Comparison of ENCODE assay signal across 15 cellular contexts in genomic region chr2:191050640-191050987, GRCh38. TPM values are rescaled to one million over a fixed set of nuclear protein-coding genes. Genes with fewer than 3 reads are reported as not detected.
DNase-seq lines count a peak whose midpoint lies in the region; ATAC-seq and TF ChIP-seq lines count a peak whose summit lies in the region.
"Had no signal": no experiment of that assay in that cellular context is flagged by ENCODE, and none has a peak within 500 bp of the region (broad histone marks: within the 10 kb centered on the region; RNA-seq: fewer than 3 reads in every experiment).

No MANE protein-coding gene starts in this region.

- peaks cover 0 to 15% (median 0%) of the 10 kb centered on the region in 3 donors for H3K27me3 ChIP-seq in stomach
- H3K27me3 ChIP-seq: BLaER1 treated with 17β-estradiol and CSF1 and Interleukin-3, amounts not matched to agents 10 nM and 100 nM; vagina had no signal

- no peak for TF ChIP-seq EP300 in stomach (IDR thresholded peaks at IDR 0.05)

- H3K36me3 ChIP-seq in stomach, result no peaks in the 10 kb centered on the region
- H3K36me3 ChIP-seq: BLaER1 treated with 17β-estradiol and CSF1 and Interleukin-3, amounts not matched to agents 10 nM and 100 nM; vagina had no signal

- H3K4me1 Mint-ChIP-seq in activated naive CD8-positive, alpha-beta T cell treated with anti-CD3 and anti-CD28 coated beads, Interleukin-2, amount 10 ng/mL, durations not matched to agents 7 days and 5 days, result peaks cover 13% of the 10 kb centered on the region
- H3K4me1 Mint-ChIP-seq in activated naive CD8-positive, alpha-beta T cell treated with anti-CD3 and anti-CD28 coated beads, Interleukin-2, amount 50 U/mL, for 24 hours, result peaks cover 8% of the 10 kb centered on the region

- DNase-seq in activated naive CD8-positive, alpha-beta T cell treated with anti-CD3 and anti-CD28 coated beads, Interleukin-2, amount 10 ng/mL, durations not matched to agents 7 days and 5 days, result no peak
- DNase-seq in activated naive CD8-positive, alpha-beta T cell treated with anti-CD3 and anti-CD28 coated beads, Interleukin-2, amount 50 U/mL, for 24 hours, result no peak
- DNase-seq in RPMI7951 (ENCODE audit: low read depth) (peak; percentile 30), foreskin fibroblast (peak; percentile 83 to 87), stomach (no peak), OCI-M2 (lab: John Stamatoyannopoulos, UW; ENCODE audit: unreplicated experiment) (no peak)
- DNase-seq: erythroblast; MM.1S; naive thymus-derived CD4-positive, alpha-beta T cell; stimulated activated CD4-positive, alpha-beta T cell treated with anti-CD3 and anti-CD28 coated beads, Interleukin-12 subunit alpha, Interleukin-12 subunit beta, amount 100 ng/mL, for 4 hours; stimulated activated CD8-positive, alpha-beta memory T cell treated with anti-CD3 and anti-CD28 coated beads, Interleukin-4, amount 100 ng/mL, for 48 hours had no signal

- TF ChIP-seq CTCF in foreskin fibroblast (IDR thresholded peaks at IDR 0.05; ENCODE audit: low read depth, low read length), result no peak
- TF ChIP-seq CTCF in stomach (IDR thresholded peaks at IDR 0.05), result no peak

- no peak overlapping the region for H3K4me3 Mint-ChIP-seq in activated naive CD8-positive, alpha-beta T cell treated with anti-CD3 and anti-CD28 coated beads, Interleukin-2, amount 10 ng/mL, durations not matched to agents 7 days and 5 days
- H3K4me3 Mint-ChIP-seq in activated naive CD8-positive, alpha-beta T cell treated with anti-CD3 and anti-CD28 coated beads, Interleukin-2, amount 50 U/mL, for 24 hours, result no peak overlapping the region

- H3K9me3 ChIP-seq in stomach, result no peaks in the 10 kb centered on the region
- H3K9me3 ChIP-seq: BLaER1 treated with 17β-estradiol and CSF1 and Interleukin-3, amounts not matched to agents 10 nM and 100 nM; vagina had no signal

- peak overlapping the region; percentile 3 for H3K27ac Mint-ChIP-seq in activated naive CD8-positive, alpha-beta T cell treated with anti-CD3 and anti-CD28 coated beads, Interleukin-2, amount 10 ng/mL, durations not matched to agents 7 days and 5 days
- H3K27ac Mint-ChIP-seq in activated naive CD8-positive, alpha-beta T cell treated with anti-CD3 and anti-CD28 coated beads, Interleukin-2, amount 50 U/mL, for 24 hours, result no peak overlapping the region

- no peak for TF ChIP-seq POLR2A in stomach (IDR thresholded peaks at IDR 0.05)

- H3K4me3 ChIP-seq in foreskin fibroblast (ENCODE audit: low read depth in 1 of 2, low read length in 2 of 2) (no peak overlapping the region), stomach (no peak overlapping the region)
- H3K4me3 ChIP-seq: BLaER1 treated with 17β-estradiol and CSF1 and Interleukin-3, amounts not matched to agents 10 nM and 100 nM; vagina had no signal

- H3K9me3 Mint-ChIP-seq in activated naive CD8-positive, alpha-beta T cell treated with anti-CD3 and anti-CD28 coated beads, Interleukin-2, amount 10 ng/mL, durations not matched to agents 7 days and 5 days, result peaks cover 2% of the 10 kb centered on the region
- no peaks in the 10 kb centered on the region for H3K9me3 Mint-ChIP-seq in activated naive CD8-positive, alpha-beta T cell treated with anti-CD3 and anti-CD28 coated beads, Interleukin-2, amount 50 U/mL, for 24 hours

- H3K36me3 Mint-ChIP-seq in activated naive CD8-positive, alpha-beta T cell treated with anti-CD3 and anti-CD28 coated beads, Interleukin-2, amount 10 ng/mL, durations not matched to agents 7 days and 5 days, result peaks cover 30% of the 10 kb centered on the region
- H3K36me3 Mint-ChIP-seq in activated naive CD8-positive, alpha-beta T cell treated with anti-CD3 and anti-CD28 coated beads, Interleukin-2, amount 50 U/mL, for 24 hours (ENCODE audit: low read depth), result peaks cover 14% of the 10 kb centered on the region

- WGBS in stomach, 5 donors, result 42 to 68% (median 54%) methylated on average over 1 of the region's 1 CpG

- intact Hi-C loops in stomach (cut with DNase I; ENCODE audit: low total_unique reads), result loop anchor here (5.0 kb wide), 1 partner anchor 107 kb away; no protein-coding TSS in a partner anchor

- POLR2A ChIA-PET in activated naive CD8-positive, alpha-beta T cell treated with anti-CD3 and anti-CD28 coated beads, Interleukin-2, amount 10 ng/mL, durations not matched to agents 7 days and 5 days (lab: Charles Lee), result interaction anchor here (0.6 to 12.4 kb wide), 6 partner anchors 14 to 105 kb away, joined by 3 to 100 read pairs (median 12); partner anchors contain the start of gene STAT4

- ATAC-seq in activated naive CD8-positive, alpha-beta T cell treated with anti-CD3 and anti-CD28 coated beads, Interleukin-2, amount 10 ng/mL, durations not matched to agents 7 days and 5 days (ENCODE audit: low read depth), result no peak
- no peak for ATAC-seq in activated naive CD8-positive, alpha-beta T cell treated with anti-CD3 and anti-CD28 coated beads, Interleukin-2, amount 50 U/mL, for 24 hours
- ATAC-seq in GM21576 (IDR thresholded peaks at IDR 0.05; ENCODE audit: unreplicated experiment), result no peak
- ATAC-seq in GM21423 (IDR thresholded peaks at IDR 0.05; ENCODE audit: unreplicated experiment), result no peak

- H3K4me1 ChIP-seq in stomach, result peaks cover 0 to 25% (median 2%) of the 10 kb centered on the region in 4 donors
- H3K4me1 ChIP-seq: vagina had no signal

- no peaks in the 10 kb centered on the region for H3K27me3 Mint-ChIP-seq in activated naive CD8-positive, alpha-beta T cell treated with anti-CD3 and anti-CD28 coated beads, Interleukin-2, amount 10 ng/mL, durations not matched to agents 7 days and 5 days
- H3K27me3 Mint-ChIP-seq in activated naive CD8-positive, alpha-beta T cell treated with anti-CD3 and anti-CD28 coated beads, Interleukin-2, amount 50 U/mL, for 24 hours, result no peaks in the 10 kb centered on the region
- H3K27me3 Mint-ChIP-seq: naive thymus-derived CD4-positive, alpha-beta T cell had no signal

- peak overlapping the region in 3 of 5 donors; percentile 7 to 27 (median 21) for H3K27ac ChIP-seq in stomach
- H3K27ac ChIP-seq: vagina had no signal

RNA-seq across cellular contexts. Expression of gene STAT1, which starts 36.6 kb away (rescaled TPM):
- 100 to 1,000 TPM; 544 to 571 TPM for total RNA-seq in activated naive CD8-positive, alpha-beta T cell treated with anti-CD3 and anti-CD28 coated beads, Interleukin-2, amount 10 ng/mL, durations not matched to agents 7 days and 5 days
- 86.4 and 101 TPM in 2 replicates for total RNA-seq in RPMI7951 (2014; rRNA removed; shearing (Covaris generic))
- total RNA-seq in stomach, result 100 to 1,000 TPM in 1 of 5 donors, 10 to 100 TPM in 4; 45.8 to 289 (median 80.4) TPM
- polyA plus RNA-seq in stomach, result 10 to 100 TPM; 23.2 to 36.1 (median 25.4) TPM

Comparison
In these comparisons a context has a peak if more than half of its experiments do, and no peak if none do; other contexts are left out.
1. DNase-seq: peak in RPMI7951 (single experiment) and foreskin fibroblast (2 of 2); none in activated naive CD8-positive, alpha-beta T cell treated with anti-CD3 and anti-CD28 coated beads, Interleukin-2, amount 10 ng/mL, durations not matched to agents 7 days and 5 days (single experiment), activated naive CD8-positive, alpha-beta T cell treated with anti-CD3 and anti-CD28 coated beads, Interleukin-2, amount 50 U/mL, for 24 hours (single experiment), stomach (single experiment) and OCI-M2 (single experiment).